ENCODE assay signal across 8 cellular contexts in the genomic region with DNA sequence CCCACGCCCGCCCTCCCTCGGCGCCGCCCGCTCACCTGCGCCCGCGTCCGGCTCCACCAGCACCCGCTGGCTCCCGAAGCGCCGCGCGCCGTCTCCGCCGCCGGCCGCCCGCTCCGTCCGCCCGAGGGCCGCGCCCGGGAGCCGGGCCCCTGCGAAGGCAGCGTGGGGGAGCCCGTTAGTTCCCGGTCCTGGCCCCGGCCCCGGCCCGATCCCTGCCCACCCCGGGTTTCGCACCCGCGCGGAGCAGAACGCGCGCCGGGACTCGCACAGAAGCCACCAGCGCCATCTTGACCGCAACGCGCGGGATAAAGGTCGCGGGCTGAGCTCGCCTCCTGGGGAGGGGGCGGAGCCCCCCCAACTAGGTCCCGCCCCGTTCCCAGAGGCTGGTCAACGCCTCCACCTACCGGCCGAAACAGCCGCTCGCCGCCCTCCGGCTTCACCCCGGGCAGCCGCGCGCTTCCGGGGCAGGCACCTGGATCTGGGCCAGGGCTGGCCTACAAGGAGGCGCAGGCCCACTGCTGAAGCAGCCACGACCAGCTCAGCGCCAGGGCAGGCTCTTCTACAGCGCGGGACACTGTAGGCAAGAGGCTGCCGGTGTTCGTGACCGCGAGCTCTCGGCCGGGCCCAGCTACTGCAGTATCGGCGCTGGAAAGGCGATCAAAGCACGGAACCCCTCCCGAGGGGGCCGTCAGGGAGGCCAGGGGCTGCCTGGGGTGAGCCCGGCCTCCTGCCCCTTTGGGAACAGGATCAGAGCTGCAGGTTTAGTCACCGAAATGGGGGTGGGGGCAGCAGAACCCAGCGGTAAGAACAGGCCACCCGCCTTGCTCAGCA. TPM values are rescaled to one million over a fixed set of nuclear protein-coding genes. Genes with fewer than 3 reads are reported as not detected.
DNase-seq lines count a peak whose midpoint lies in the region; ATAC-seq and TF ChIP-seq lines count a peak whose summit lies in the region.

Gene ECI1 (minus strand): TSS at position 307 of the 831 bp plus-strand sequence. CDS start 21 bp downstream, at position 286.

- peak within 1 kb of the TSS; percentile 90 for H3K27ac Mint-ChIP-seq in activated B cell treated with CpG ODN at 0.5 μM for 24 hours

- H3K36me3 Mint-ChIP-seq in activated B cell treated with CpG ODN at 0.5 μM for 24 hours (ENCODE audit: low read depth) = peaks cover 35% of the 10 kb centered on the region

- POLR2A ChIA-PET in AG04449 (lab: Yijun Ruan, JAX) (interaction anchor here (0.9 to 1.7 kb wide), 8 partner anchors 8 to 269 kb away, joined by 3 to 7 read pairs (median 6); partner anchors contain the start of genes AMDHD2, DNASE1L2 and PGP), activated B cell treated with CpG ODN at 0.5 μM for 24 hours (lab: Charles Lee) (interaction anchor here (0.5 to 4.0 kb wide), 26 partner anchors 10 to 909 kb away, joined by 3 to 61 read pairs (median 5); partner anchors contain the start of genes CASKIN1, E4F1, MLST8 and PGP)

- CTCF ChIA-PET in AG04449 (lab: Yijun Ruan, JAX) (interaction anchor here (1.0 to 6.1 kb wide), 15 partner anchors 9 to 263 kb away, joined by 3 to 44 read pairs (median 4); partner anchors contain the start of gene ATP6V0C), activated B cell treated with CpG ODN at 0.5 μM for 24 hours (lab: Charles Lee) (interaction anchor here (0.9 to 2.7 kb wide), 13 partner anchors 15 to 356 kb away, joined by 3 to 34 read pairs (median 4); partner anchors contain the start of genes CASKIN1, MLST8, PGP and TRAF7)

- DNase-seq in AG04449 (ENCODE audit: low read depth, low spot score) = peak; percentile 54
- DNase-seq in NCI-H2196 treated with DMSO at 0.1 percent for 48 hours (lab: John Stamatoyannopoulos, UW; ENCODE audit: unreplicated experiment) = peak; percentile 92
- DNase-seq in activated B cell treated with CpG ODN at 0.5 μM for 24 hours = peak; percentile 85
- peak; percentile 64 for DNase-seq in central memory CD4-positive, alpha-beta T cell
- peak; percentile 86 for DNase-seq in inferior parietal cortex (ENCODE audit: extremely low spot score)
- DNase-seq in stimulated activated CD4-positive, alpha-beta T cell treated with anti-CD3 and anti-CD28 coated beads, Interleukin-12 subunit alpha, Interleukin-12 subunit beta, amount 100 ng/mL, for 24 hours (ENCODE audit: low read depth in 2 of 2) = peak; percentile 55 to 85

- H3K4me3 ChIP-seq in AG04449 (ENCODE audit: low read depth, low read length) = peak within 1 kb of the TSS; percentile 70

- ATAC-seq in GM18861 (IDR thresholded peaks at IDR 0.05; ENCODE audit: unreplicated experiment) (peak; percentile 75), HG03097 (IDR thresholded peaks at IDR 0.05; ENCODE audit: low FRiP score, unreplicated experiment) (peak; percentile 85), activated B cell treated with CpG ODN at 0.5 μM for 24 hours (ENCODE audit: low read depth) (peak; percentile 90)

- no peaks in the 10 kb centered on the region for H3K9me3 Mint-ChIP-seq in activated B cell treated with CpG ODN at 0.5 μM for 24 hours

- peak; percentile 79 for TF ChIP-seq CTCF in AG04449 (IDR thresholded peaks at IDR 0.05; ENCODE audit: insufficient read depth, low read length, missing control alignments)
- TF ChIP-seq CTCF in activated B cell treated with CpG ODN at 0.5 μM for 24 hours (IDR thresholded peaks at IDR 0.05) = no peak

- H3K4me1 Mint-ChIP-seq in activated B cell treated with CpG ODN at 0.5 μM for 24 hours = peaks cover 35% of the 10 kb centered on the region

- H3K27me3 Mint-ChIP-seq in activated B cell treated with CpG ODN at 0.5 μM for 24 hours = no peaks in the 10 kb centered on the region

- H3K4me3 Mint-ChIP-seq in activated B cell treated with CpG ODN at 0.5 μM for 24 hours = peak within 1 kb of the TSS; percentile 86

- intact Hi-C loops in activated B cell treated with CpG ODN at 0.5 μM for 24 hours (cut with micrococcal nuclease) = loop anchor here (1.0 to 10.0 kb wide), 9 partner anchors 17 to 387 kb away; partner anchors contain the start of genes ABCA3, E4F1 and RNPS1

RNA-seq across cellular contexts. Expression of gene ECI1, which starts in this region (rescaled TPM):
- 38.1 and 43.0 TPM in 2 replicates for total RNA-seq in activated B cell treated with CpG ODN at 0.5 μM for 24 hours

Comparison
In these comparisons a context has a peak if more than half of its experiments do, and no peak if none do; other contexts are left out.
1. Peak in every context shown above with its lines: DNase-seq, ATAC-seq and H3K4me3 ChIP-seq.